In the genomic region with DNA sequence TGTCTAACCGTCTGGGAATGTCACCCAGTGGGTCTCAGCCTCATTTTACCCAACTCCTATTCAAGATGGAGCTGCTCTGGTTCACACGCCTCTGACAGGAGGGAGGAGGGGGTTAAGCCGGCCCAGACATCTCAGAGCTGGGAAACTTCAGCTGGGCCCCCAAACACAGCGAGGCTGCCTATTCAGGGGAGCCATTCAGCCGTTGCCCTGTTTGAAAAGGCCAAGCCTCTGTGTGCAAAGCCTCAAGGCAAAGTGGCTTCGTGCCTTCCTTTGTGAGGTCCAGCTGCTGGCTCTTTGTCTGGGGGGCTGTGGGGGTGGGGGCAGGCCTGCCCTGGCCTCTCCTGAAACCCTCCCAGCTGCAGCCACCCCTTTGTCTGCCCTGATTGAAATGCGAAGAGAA, we compare ENCODE assay signal across 22 cellular contexts.
DNase-seq lines count a peak whose midpoint lies in the region; ATAC-seq, FAIRE-seq and TF ChIP-seq lines count a peak whose summit lies in the region.
"Had no signal": no experiment of that assay in that cellular context is flagged by ENCODE, and none has a peak within 500 bp of the region (broad histone marks: within the 10 kb centered on the region; RNA-seq: fewer than 3 reads in every experiment).

No MANE protein-coding gene starts in this region.

- H3K23ac ChIP-seq in neuronal stem cell (ENCODE audit: low read depth, low read length, poor library complexity): no peak overlapping the region

- H3K9ac ChIP-seq in HUES6 (ENCODE audit: low read length) (peak overlapping the region; percentile 67), neuronal stem cell (ENCODE audit: low read depth, low read length, poor library complexity) (no peak overlapping the region)

- H4K8ac ChIP-seq in neuronal stem cell (ENCODE audit: low read depth, low read length): no peak overlapping the region

- H4K91ac ChIP-seq in neuronal stem cell (ENCODE audit: low read depth, low read length, poor library complexity): no peak overlapping the region

- no peak overlapping the region for H3K14ac ChIP-seq in neuronal stem cell (ENCODE audit: low read length)

- H3K4me2 ChIP-seq in neuronal stem cell (ENCODE audit: insufficient read depth, low read length, poor library complexity, severe bottlenecking): peak overlapping the region; percentile 15

- H2AFZ ChIP-seq in neuronal stem cell (ENCODE audit: low read length): no peak overlapping the region

- H3K4me1 ChIP-seq in HUES6 (ENCODE audit: control insufficient read depth, insufficient read depth, low read length): peaks cover 17% of the 10 kb centered on the region
- H3K4me1 ChIP-seq in neuronal stem cell (ENCODE audit: control insufficient read depth in 2 of 2, insufficient read depth in 1 of 2, low read depth in 1 of 2, low read length in 2 of 2): peaks cover 15 to 19% of the 10 kb centered on the region in 2 donors
- no peaks in the 10 kb centered on the region for H3K4me1 ChIP-seq in pancreas
- H3K4me1 ChIP-seq: foreskin keratinocyte, transverse colon had no signal

- H3K79me1 ChIP-seq in neuronal stem cell (ENCODE audit: low read depth, low read length): no peaks in the 10 kb centered on the region

- H3K36me3 ChIP-seq in HUES6 (ENCODE audit: control insufficient read depth, insufficient read depth, low read length) (no peaks in the 10 kb centered on the region), neuronal stem cell (replicated peaks in 1 of 2; ENCODE audit: control insufficient read depth in 2 of 2, insufficient read depth in 2 of 2, low read length in 2 of 2) (no peaks in the 10 kb centered on the region), pancreas (no peaks in the 10 kb centered on the region)
- H3K36me3 ChIP-seq: transverse colon had no signal

- no peak for TF ChIP-seq CTCF in pancreas (IDR thresholded peaks at IDR 0.05)

- DNase-seq in NCI-H345 treated with DMSO at 0.1 percent for 48 hours (lab: John Stamatoyannopoulos, UW; ENCODE audit: unreplicated experiment): peak; percentile 78
- DNase-seq in iPS DF 19.7 (ENCODE audit: low read depth, low spot score): peak; percentile 50
- peak; percentile 93 for DNase-seq in neuronal stem cell (ENCODE audit: low spot score)
- DNase-seq in KG1 (lab: John Stamatoyannopoulos, UW): no peak
- no peak for DNase-seq in ureter (ENCODE audit: low spot score)
- no peak for DNase-seq in pancreas
- DNase-seq: activated CD4-positive, alpha-beta T cell treated with anti-CD3 and anti-CD28 coated beads, Interleukin-2, amount 10 ng/mL, durations not matched to agents 7 days and 5 days; activated effector memory CD4-positive, alpha-beta T cell treated with Interleukin-2 at 50 U/mL for 16 hours; activated naive CD8-positive, alpha-beta T cell treated with anti-CD3 and anti-CD28 coated beads, Interleukin-2, amount 50 U/mL, for 24 hours; DMS79 treated with DMSO at 0.1 percent for 48 hours; foreskin keratinocyte; Kasumi-1; left ventricle myocardium superior; NCI-H1694; NCI-H510A treated with DMSO at 0.1 percent for 48 hours; posterior cingulate gyrus; stimulated activated CD4-positive, alpha-beta T cell treated with anti-CD3 and anti-CD28 coated beads, Interleukin-1b, Interleukin-23, amount 100 ng/mL, for 48 hours; T-cell; transverse colon had no signal

- H2BK120ac ChIP-seq in neuronal stem cell (ENCODE audit: low read depth, low read length): no peak overlapping the region

- no peak overlapping the region for H2BK12ac ChIP-seq in neuronal stem cell (ENCODE audit: low read length)

- WGBS in neuronal stem cell (ENCODE audit: extremely low coverage in 2 of 2, insufficient read length in 2 of 2, insufficient replicate concordance in 1 of 2), 2 donors: no CpG with 5 or more reads among the region's 7 CpGs
- WGBS in pancreas, 2 donors: 69 to 83% methylated on average over 7 of the region's 7 CpGs

- no peak overlapping the region for H2BK15ac ChIP-seq in neuronal stem cell (ENCODE audit: low read length)

- no peak for FAIRE-seq in pancreas (lab: Jason Lieb, UNC)
- FAIRE-seq: bronchial epithelial cell had no signal

- no peak overlapping the region for H2AK5ac ChIP-seq in neuronal stem cell (ENCODE audit: low read depth, low read length)

- H3K4ac ChIP-seq in neuronal stem cell (ENCODE audit: low read length): no peak overlapping the region

- H3K27me3 ChIP-seq in HUES6 (ENCODE audit: control insufficient read depth, insufficient read depth, low read length) (no peaks in the 10 kb centered on the region), neuronal stem cell (ENCODE audit: control insufficient read depth in 3 of 3, insufficient read depth in 3 of 3, low read depth in 1 of 3, low read length in 3 of 3) (no peaks in the 10 kb centered on the region), pancreas (no peaks in the 10 kb centered on the region)
- H3K27me3 ChIP-seq: foreskin keratinocyte, transverse colon had no signal

- H3K27ac ChIP-seq in HUES6 (ENCODE audit: low read depth, low read length) (peak overlapping the region; percentile 82), neuronal stem cell (replicated peaks; ENCODE audit: low read length) (peak overlapping the region; percentile 95), pancreas (no peak overlapping the region)
- H3K27ac ChIP-seq: epithelial cell of prostate, foreskin keratinocyte, transverse colon had no signal

- no peak overlapping the region for H3K4me3 ChIP-seq in HUES6 (ENCODE audit: low read depth, low read length)
- H3K4me3 ChIP-seq in neuronal stem cell (ENCODE audit: low read length in 2 of 2): no peak overlapping the region
- no peak overlapping the region for H3K4me3 ChIP-seq in pancreas
- H3K4me3 ChIP-seq: transverse colon had no signal

- no peak overlapping the region for H2BK5ac ChIP-seq in neuronal stem cell (ENCODE audit: low read length)

- ATAC-seq in pancreas: no peak
- ATAC-seq: activated naive CD8-positive, alpha-beta T cell treated with anti-CD3 and anti-CD28 coated beads, Interleukin-2, amount 50 U/mL, for 24 hours; foreskin keratinocyte; left ventricle myocardium superior; T-cell had no signal

- H3K9me3 ChIP-seq in HUES6 (ENCODE audit: control insufficient read depth, insufficient read depth, low read depth, low read length): no peaks in the 10 kb centered on the region
- peaks cover 0 to 4% of the 10 kb centered on the region in 2 donors for H3K9me3 ChIP-seq in neuronal stem cell (replicated peaks in 1 of 2; ENCODE audit: control insufficient read depth in 2 of 2, insufficient read depth in 1 of 2, low read depth in 1 of 2, low read length in 2 of 2)
- no peaks in the 10 kb centered on the region for H3K9me3 ChIP-seq in pancreas
- H3K9me3 ChIP-seq: transverse colon had no signal

- H3K18ac ChIP-seq in neuronal stem cell (ENCODE audit: low read length): no peak overlapping the region

- intact Hi-C loops in pancreas (cut with DNase I): no loop called here

Comparison
In these comparisons a context has a peak if more than half of its experiments do, and no peak if none do; other contexts are left out.
1. H3K27ac ChIP-seq: peak in HUES6 (single experiment) and neuronal stem cell (single experiment); none in pancreas (0 of 4).
2. DNase-seq: peak in NCI-H345 treated with DMSO at 0.1 percent for 48 hours (single experiment), iPS DF 19.7 (single experiment) and neuronal stem cell (single experiment); none in KG1 (single experiment), ureter (single experiment) and pancreas (0 of 6).